8 cellular contexts compared by ENCODE assay signal in the genomic region with DNA sequence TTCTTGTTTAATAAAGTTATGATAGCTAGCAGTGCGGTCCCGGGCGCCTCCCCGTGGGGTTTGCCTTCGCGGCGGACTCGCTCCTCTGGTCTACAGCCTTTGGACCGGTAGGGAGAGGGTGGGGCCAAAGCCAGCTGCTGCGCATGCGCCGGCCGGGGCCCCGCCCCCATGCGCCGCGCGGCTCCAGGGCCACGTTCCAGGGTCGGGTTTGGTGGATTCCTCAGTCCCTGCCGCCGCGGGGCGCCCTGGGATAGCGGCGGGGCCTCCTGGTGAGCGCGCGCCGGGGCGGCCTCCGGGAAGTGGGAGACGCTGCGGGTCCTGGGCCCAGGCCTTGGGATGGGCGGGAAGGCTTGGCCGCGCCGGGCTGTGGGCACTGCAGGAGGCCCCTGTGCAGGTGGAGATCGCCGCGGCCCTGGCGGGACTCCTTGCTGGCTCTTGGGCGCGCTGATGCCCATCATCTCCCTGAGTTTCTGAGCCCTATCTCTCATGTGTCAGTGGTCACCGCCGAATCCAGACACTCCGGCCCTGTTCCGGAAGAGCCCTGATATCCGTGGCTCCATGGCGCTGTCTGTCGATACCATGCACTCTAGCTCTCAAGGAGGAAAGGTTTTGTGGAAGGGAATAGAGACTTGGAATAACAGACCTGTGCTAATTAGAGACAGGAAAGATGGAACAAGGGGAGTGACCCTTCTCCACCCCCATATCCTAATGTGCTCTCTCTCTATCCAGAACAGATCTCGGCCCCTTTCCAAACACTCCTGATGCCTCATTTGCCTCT. TPM values are rescaled to one million over a fixed set of nuclear protein-coding genes. Genes with fewer than 3 reads are reported as not detected.
DNase-seq lines count a peak whose midpoint lies in the region; ATAC-seq and TF ChIP-seq lines count a peak whose summit lies in the region.

A gene (plus strand): TSS at position 163 of the 778 bp plus-strand sequence. CDS start 599 bp downstream, at position 762.

- intact Hi-C loops in OCI-LY7 (cut with micrococcal nuclease; ENCODE audit: unreplicated experiment): loop anchor here (1.0 to 2.0 kb wide), 3 partner anchors 29 to 173 kb away; a partner anchor contains a TSS

- H3K4me3 ChIP-seq in OCI-LY7 (ENCODE audit: low read depth, low read length, poor library complexity, severe bottlenecking) (peak within 1 kb of the TSS; percentile 76), epithelial cell of proximal tubule (ENCODE audit: low read depth, low read length) (peak within 1 kb of the TSS; percentile 58), mucosa of stomach (ENCODE audit: low read length) (peak within 1 kb of the TSS; percentile 65)

- TSS peak; percentile 84 for BruUV-seq in OCI-LY7 (replicated peaks; lab: Mats Ljungman, UMichigan)

- peak; percentile 44 for TF ChIP-seq CTCF in OCI-LY7 (conservative IDR thresholded peaks at IDR 0.05; ENCODE audit: low read length)
- peak; percentile 41 for TF ChIP-seq CTCF in epithelial cell of proximal tubule (conservative IDR thresholded peaks at IDR 0.05; ENCODE audit: low read depth, low read length)

- peak within 1 kb of the TSS; percentile 98 for H3K4me2 ChIP-seq in OCI-LY7 (ENCODE audit: low read length)

- CTCF ChIA-PET in OCI-LY7 (lab: Charles Lee; ENCODE audit: unreplicated experiment): interaction anchor here (0.9 to 2.3 kb wide), 3 partner anchors 25 to 156 kb away, joined by 3 to 7 read pairs (median 5); no protein-coding TSS in a partner anchor

- H2AFZ ChIP-seq in OCI-LY7 (ENCODE audit: low read length): peak within 1 kb of the TSS; percentile 56; the same call in 1 of the 2 replicates

- H3K79me2 ChIP-seq in OCI-LY7 (ENCODE audit: insufficient read depth, low read depth, low read length): peaks cover 5% of the 10 kb centered on the region; the same call in 1 of the 2 replicates

- H3K9me3 ChIP-seq in OCI-LY7 (ENCODE audit: low read length) (no peaks in the 10 kb centered on the region), mucosa of stomach (ENCODE audit: control insufficient read depth, low read length) (no peaks in the 10 kb centered on the region)

- POLR2A ChIA-PET in OCI-LY7 (lab: Charles Lee): interaction anchor here (0.7 to 1.4 kb wide), 6 partner anchors 9 to 190 kb away, joined by 3 to 5 read pairs (median 4); no protein-coding TSS in a partner anchor

- peak within 1 kb of the TSS; percentile 63 for H3K27ac ChIP-seq in OCI-LY7 (ENCODE audit: low read depth, low read length, poor library complexity, severe bottlenecking)

- peak; percentile 64 for DNase-seq in DMS 273 treated with DMSO at 0.1 percent for 48 hours (lab: John Stamatoyannopoulos, UW)
- peak; percentile 93 for DNase-seq in HuH-7.5 (ENCODE audit: low spot score)
- peak; percentile 87 for DNase-seq in OCI-LY7 (ENCODE audit: low spot score)
- DNase-seq in activated T-cell treated with anti-CD3 and anti-CD28 coated beads for 4 hours: peak; percentile 80
- DNase-seq in epithelial cell of proximal tubule (ENCODE audit: low read depth): no peak
- peak; percentile 66 for DNase-seq in stimulated activated CD8-positive, alpha-beta memory T cell treated with anti-CD3 and anti-CD28 coated beads, Interleukin-7, amount 100 ng/mL, for 24 hours (ENCODE audit: low read depth)

- H3K36me3 ChIP-seq in OCI-LY7 (ENCODE audit: insufficient read depth, low read length) (peaks cover 68% of the 10 kb centered on the region), mucosa of stomach (ENCODE audit: control insufficient read depth, insufficient read depth, low read length) (peaks cover 18% of the 10 kb centered on the region)

- H3K9me2 ChIP-seq in OCI-LY7 (ENCODE audit: insufficient read depth, low read length): no peaks in the 10 kb centered on the region

- peaks cover 23% of the 10 kb centered on the region for H3K4me1 ChIP-seq in OCI-LY7 (ENCODE audit: insufficient read depth, low read length, poor library complexity, severe bottlenecking)
- peaks cover 29% of the 10 kb centered on the region for H3K4me1 ChIP-seq in mucosa of stomach (ENCODE audit: control insufficient read depth, insufficient read depth, low read length)

- peak within 1 kb of the TSS; percentile 84 for H3K9ac ChIP-seq in mucosa of stomach (ENCODE audit: low read length)

- peak; percentile 88 for ATAC-seq in GM21423 (IDR thresholded peaks at IDR 0.05; ENCODE audit: unreplicated experiment)

- H3K27me3 ChIP-seq in mucosa of stomach (ENCODE audit: control insufficient read depth, insufficient read depth, low read length): no peaks in the 10 kb centered on the region

- H4K20me1 ChIP-seq in OCI-LY7 (ENCODE audit: insufficient read depth, low read length): no peaks in the 10 kb centered on the region

RNA-seq across cellular contexts. Expression of the gene that starts here (rescaled TPM):
- 71.4 and 81.8 TPM in 2 replicates for total RNA-seq in OCI-LY7 (2014; rRNA removed; shearing (Covaris generic))
- 98.9 and 105 TPM in 2 replicates for total RNA-seq in OCI-LY7 (2022)
- total RNA-seq in epithelial cell of proximal tubule: 28.1 and 48.5 TPM in 2 replicates
